Comparison of ENCODE assay signal across 10 cellular contexts in the genomic region with DNA sequence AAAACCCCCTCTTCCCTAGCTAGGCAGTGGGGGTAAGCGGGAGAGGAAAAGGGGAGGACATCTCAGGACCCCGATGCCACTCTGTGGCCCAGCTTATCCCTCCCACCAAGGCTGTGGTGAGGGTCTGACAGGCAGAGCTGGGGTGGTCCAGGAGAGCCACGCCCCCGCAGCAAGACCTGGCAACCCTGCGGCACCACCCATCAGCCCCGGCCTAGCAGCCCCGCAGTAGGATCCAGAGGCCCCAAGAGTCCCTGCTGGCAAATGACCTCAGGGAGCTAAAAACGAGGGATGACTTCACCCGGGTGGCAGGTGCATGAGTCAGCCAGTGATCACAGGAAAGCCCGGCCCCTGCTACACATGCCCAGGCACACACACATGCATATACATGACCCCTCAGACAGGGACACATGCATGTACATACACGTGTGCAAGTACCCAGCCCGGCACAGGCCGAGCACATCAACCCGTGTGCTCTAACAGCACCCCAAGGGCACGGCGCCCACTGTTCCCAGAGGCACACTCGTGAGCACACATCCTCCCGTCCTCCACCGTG. TPM values are rescaled to one million over a fixed set of nuclear protein-coding genes. Genes with fewer than 3 reads are reported as not detected.
DNase-seq lines count a peak whose midpoint lies in the region; TF ChIP-seq lines count a peak whose summit lies in the region.
"Had no signal": no experiment of that assay in that cellular context is flagged by ENCODE, and none has a peak within 500 bp of the region (broad histone marks: within the 10 kb centered on the region; RNA-seq: fewer than 3 reads in every experiment).

No MANE protein-coding gene starts in this region.

- DNase-seq in GM23248 (peak; percentile 90), NCI-H226 (peak; percentile 40), epithelial cell of proximal tubule (ENCODE audit: low read depth) (peak; percentile 30), posterior vena cava (ENCODE audit: low spot score) (peak; percentile 82), GM13976 (ENCODE audit: low spot score) (no peak), CD1c-positive myeloid dendritic cell (ENCODE audit: extremely low spot score) (no peak), RPMI8226 (no peak), GM10266 (ENCODE audit: extremely low spot score) (no peak)

- H3K4me3 ChIP-seq in GM23248 (no peak overlapping the region), epithelial cell of proximal tubule (ENCODE audit: low read depth, low read length) (no peak overlapping the region)
- H3K4me3 ChIP-seq: pancreas, vagina had no signal

- no peaks in the 10 kb centered on the region for H3K36me3 ChIP-seq in GM23248 (ENCODE audit: low read depth)
- H3K36me3 ChIP-seq: pancreas had no signal

- no peak for TF ChIP-seq CTCF in epithelial cell of proximal tubule (conservative IDR thresholded peaks at IDR 0.05; ENCODE audit: low read depth, low read length)
- no peak for TF ChIP-seq CTCF in GM13976 (IDR thresholded peaks at IDR 0.05; ENCODE audit: borderline replicate concordance, control extremely low read depth, extremely low read depth, insufficient read depth, missing control alignments)
- TF ChIP-seq CTCF in GM10266 (IDR thresholded peaks at IDR 0.05; ENCODE audit: control insufficient read depth, insufficient read depth, low read depth, missing control alignments) = no peak

- H3K9ac ChIP-seq in GM23248 = peak overlapping the region; percentile 61

- WGBS in GM23248 (ENCODE audit: low coverage in 1 of 2, low lambda C conversion rate in 2 of 2, missing lambda C conversion rate in 2 of 2), 2 experiments = 51 to 57% methylated on average over 17 to 19 of the region's 19 CpGs

- H3K27me3 ChIP-seq in GM23248 (replicated peaks; ENCODE audit: insufficient read depth) = no peaks in the 10 kb centered on the region
- H3K27me3 ChIP-seq: pancreas, vagina had no signal

- no peaks in the 10 kb centered on the region for H3F3A ChIP-seq in GM23248 (ENCODE audit: insufficient read depth)

- no peaks in the 10 kb centered on the region for H3K9me3 ChIP-seq in GM23248 (ENCODE audit: low read depth)
- H3K9me3 ChIP-seq: pancreas, vagina had no signal

- no peak overlapping the region for H3K4me2 ChIP-seq in GM23248 (ENCODE audit: unreplicated experiment)

- no peak overlapping the region for H3K27ac ChIP-seq in GM23248
- H3K27ac ChIP-seq: pancreas, vagina had no signal

- intact Hi-C loops in posterior vena cava (cut with DNase I) = no loop called here

- no peaks in the 10 kb centered on the region for H4K20me1 ChIP-seq in GM23248 (ENCODE audit: insufficient read depth)

- H2AFZ ChIP-seq in GM23248 = no peak overlapping the region

- H3K79me2 ChIP-seq in GM23248 (ENCODE audit: insufficient read depth) = no peaks in the 10 kb centered on the region

- in situ Hi-C loops in GM23248 (cut with MboI) (loop anchor here (25.0 kb wide), 1 partner anchor 303 kb away; no protein-coding TSS in a partner anchor), GM13976 (cut with MboI; ENCODE audit: low sequenced_read_pairs, unreplicated experiment) (no loop called here)

- no peaks in the 10 kb centered on the region for H3K9me2 ChIP-seq in GM23248 (ENCODE audit: insufficient read depth)

- peaks cover 7% of the 10 kb centered on the region for H3K4me1 ChIP-seq in GM23248 (ENCODE audit: insufficient read depth)

RNA-seq across cellular contexts. Expression of gene ARVCF, which starts 32.3 kb away (rescaled TPM):
- total RNA-seq in GM23248 (2014; rRNA removed; shearing (Covaris generic)) = 4.0 and 7.5 TPM in 2 replicates
- polyA plus RNA-seq in GM23248 (2016; fragmentation: Nextera tagmentation; extraction: Ambion mirVana) = 1.1 and 1.2 TPM in 2 replicates
- total RNA-seq in epithelial cell of proximal tubule (53.2 and 109 TPM in 2 replicates), posterior vena cava (10 to 100 TPM; 20.1 to 21.3 TPM)

RNA-seq across cellular contexts. Expression of gene TANGO2, which starts 36.6 kb away (rescaled TPM):
- total RNA-seq in GM23248 (2014; rRNA removed; shearing (Covaris generic)) = 41.9 and 45.0 TPM in 2 replicates
- polyA plus RNA-seq in GM23248 (2016; fragmentation: Nextera tagmentation; extraction: Ambion mirVana) = 27.3 and 33.5 TPM in 2 replicates
- total RNA-seq in epithelial cell of proximal tubule (14.8 and 30.0 TPM in 2 replicates), posterior vena cava (10 to 100 TPM; 28.4 to 31.1 TPM)

RNA-seq across cellular contexts. Expression of gene TXNRD2, which starts 42.7 kb away (rescaled TPM):
- total RNA-seq in GM23248 (2014; rRNA removed; shearing (Covaris generic)) = 20.1 and 38.4 TPM in 2 replicates
- 24.8 and 25.7 TPM in 2 replicates for polyA plus RNA-seq in GM23248 (2016; fragmentation: Nextera tagmentation; extraction: Ambion mirVana)
- total RNA-seq in epithelial cell of proximal tubule (5.8 and 34.7 TPM in 2 replicates), posterior vena cava (10 to 100 TPM; 13.9 to 19.2 TPM)

RNA-seq across cellular contexts. Expression of gene COMT, which starts 42.7 kb away (rescaled TPM):
- total RNA-seq in GM23248 (2014; rRNA removed; shearing (Covaris generic)) = 423 and 490 TPM in 2 replicates
- 508 and 537 TPM in 2 replicates for polyA plus RNA-seq in GM23248 (2016; fragmentation: Nextera tagmentation; extraction: Ambion mirVana)
- total RNA-seq in epithelial cell of proximal tubule = 233 and 272 TPM in 2 replicates
- 10 to 100 TPM; 81.7 to 95.4 TPM for total RNA-seq in posterior vena cava

Comparison
In these comparisons a context has a peak if more than half of its experiments do, and no peak if none do; other contexts are left out.
1. DNase-seq: peak in GM23248 (single experiment), NCI-H226 (single experiment), epithelial cell of proximal tubule (single experiment) and posterior vena cava (single experiment); none in GM13976 (single experiment), CD1c-positive myeloid dendritic cell (single experiment), RPMI8226 (single experiment) and GM10266 (single experiment).